15 cellular contexts compared by ENCODE assay signal in genomic region chr5:127112347-127112864, GRCh38.
"Had no signal": no experiment of that assay in that cellular context is flagged by ENCODE, and none has a peak within 500 bp of the region (broad histone marks: within the 10 kb centered on the region; RNA-seq: fewer than 3 reads in every experiment).

No MANE protein-coding gene starts in this region.

- H3K9me3 ChIP-seq: colonic mucosa, right atrium auricular region, suprapubic skin had no signal

- H3K4me3 ChIP-seq: colonic mucosa, heart right ventricle, left lung, right atrium auricular region, suprapubic skin had no signal

- DNase-seq: activated CD4-positive, alpha-beta T cell treated with anti-CD3 and anti-CD28 coated beads, Interleukin-2, amount 50 U/mL, for 4 hours; activated CD4-positive, CD25-positive, alpha-beta regulatory T cell treated with anti-CD3 and anti-CD28 coated beads, Interleukin-2, amount 50 U/mL, for 72 hours; activated T-cell treated with anti-CD3 and anti-CD28 coated beads, Interleukin-2, amount 50 U/mL, for 1 hour; colonic mucosa; heart right ventricle; islet precursor cell; left lung; natural killer cell; nucleus accumbens; small intestine; stimulated activated naive B cell treated with anti-CD40 and anti-IgM and Interleukin-4, amounts not matched to agents 10 μg/mL and 1 μg/mL and 100 μg/mL, for 72 hours; SW 1271 had no signal

- H3K27me3 ChIP-seq: colonic mucosa, heart right ventricle, left lung, right atrium auricular region had no signal

- FAIRE-seq: frontal cortex, small intestine had no signal

- H3K4me1 ChIP-seq: colonic mucosa, heart right ventricle, left lung, right atrium auricular region, suprapubic skin had no signal

- H3K27ac ChIP-seq: colonic mucosa, heart right ventricle, left lung, right atrium auricular region, suprapubic skin had no signal

- H3K36me3 ChIP-seq: colonic mucosa, heart right ventricle, left lung, right atrium auricular region, suprapubic skin had no signal
